ENCODE assay signal across 23 cellular contexts in genomic region chr6:108626777-108627176, GRCh38.
"Had no signal": no experiment of that assay in that cellular context is flagged by ENCODE, and none has a peak within 500 bp of the region (broad histone marks: within the 10 kb centered on the region; RNA-seq: fewer than 3 reads in every experiment).

No MANE protein-coding gene starts in this region.

- H3K4me3 ChIP-seq: left lung, mucosa of descending colon, prostate gland, skin epidermis, suprapubic skin, transverse colon, uterus had no signal

- H3K27me3 Mint-ChIP-seq: activated CD4-positive, alpha-beta T cell treated with anti-CD3 and anti-CD28 coated beads, Interleukin-2, amount 10 ng/mL, durations not matched to agents 7 days and 5 days; activated T-cell treated with anti-CD3 and anti-CD28 coated beads, Interleukin-2, amount 50 U/mL, for 24 hours; brain; naive thymus-derived CD4-positive, alpha-beta T cell; stimulated activated naive CD8-positive, alpha-beta T cell treated with anti-CD3 and anti-CD28 coated beads, Interleukin-15, Interleukin-2, amounts not matched to agents 100 ng/mL and 50 ng/mL, for 24 hours had no signal

- H3K27ac ChIP-seq: left lung, prostate gland, skin epidermis, suprapubic skin, transverse colon, uterus had no signal

- H3K4me1 ChIP-seq: prostate gland had no signal

- H3K9me3 ChIP-seq: left lung, mucosa of descending colon, prostate gland, suprapubic skin, transverse colon, uterus had no signal

- H3K9me3 Mint-ChIP-seq: activated CD4-positive, alpha-beta T cell treated with anti-CD3 and anti-CD28 coated beads, Interleukin-2, amount 10 ng/mL, durations not matched to agents 7 days and 5 days; activated naive CD4-positive, alpha-beta T cell treated with anti-CD3 and anti-CD28 coated beads for 36 hours; activated T-cell treated with anti-CD3 and anti-CD28 coated beads, Interleukin-2, amount 50 U/mL, for 24 hours; brain; naive thymus-derived CD4-positive, alpha-beta T cell; stimulated activated naive CD8-positive, alpha-beta T cell treated with anti-CD3 and anti-CD28 coated beads, Interleukin-15, Interleukin-2, amounts not matched to agents 100 ng/mL and 50 ng/mL, for 24 hours had no signal

- ATAC-seq: activated CD8-positive, alpha-beta T cell treated with anti-CD3 and anti-CD28 coated beads, Interleukin-2, amount 10 ng/mL, durations not matched to agents 7 days and 5 days; left lung; mucosa of descending colon; naive thymus-derived CD4-positive, alpha-beta T cell; right cardiac atrium had no signal

- H3K27me3 ChIP-seq: left lung, suprapubic skin, transverse colon, uterus had no signal

- H3K27ac Mint-ChIP-seq: activated CD4-positive, alpha-beta T cell treated with anti-CD3 and anti-CD28 coated beads, Interleukin-2, amount 10 ng/mL, durations not matched to agents 7 days and 5 days; activated CD8-positive, alpha-beta T cell treated with anti-CD3 and anti-CD28 coated beads, Interleukin-2, amount 10 ng/mL, durations not matched to agents 7 days and 5 days; activated naive CD4-positive, alpha-beta T cell treated with anti-CD3 and anti-CD28 coated beads for 36 hours; activated T-cell treated with anti-CD3 and anti-CD28 coated beads, Interleukin-2, amount 50 U/mL, for 24 hours; naive thymus-derived CD4-positive, alpha-beta T cell; stimulated activated naive CD8-positive, alpha-beta T cell treated with anti-CD3 and anti-CD28 coated beads, Interleukin-15, Interleukin-2, amounts not matched to agents 100 ng/mL and 50 ng/mL, for 24 hours had no signal

- H3K4me3 Mint-ChIP-seq: activated CD4-positive, alpha-beta T cell treated with anti-CD3 and anti-CD28 coated beads, Interleukin-2, amount 10 ng/mL, durations not matched to agents 7 days and 5 days; activated CD8-positive, alpha-beta T cell treated with anti-CD3 and anti-CD28 coated beads, Interleukin-2, amount 10 ng/mL, durations not matched to agents 7 days and 5 days; activated naive CD4-positive, alpha-beta T cell treated with anti-CD3 and anti-CD28 coated beads for 36 hours; activated T-cell treated with anti-CD3 and anti-CD28 coated beads, Interleukin-2, amount 50 U/mL, for 24 hours; brain; naive thymus-derived CD4-positive, alpha-beta T cell; stimulated activated naive CD8-positive, alpha-beta T cell treated with anti-CD3 and anti-CD28 coated beads, Interleukin-15, Interleukin-2, amounts not matched to agents 100 ng/mL and 50 ng/mL, for 24 hours had no signal

- H3K36me3 ChIP-seq: left lung, prostate gland, suprapubic skin, transverse colon, uterus had no signal

- DNase-seq: activated CD4-positive, alpha-beta T cell treated with anti-CD3 and anti-CD28 coated beads, Interleukin-2, amount 10 ng/mL, durations not matched to agents 7 days and 5 days; activated CD8-positive, alpha-beta T cell treated with anti-CD3 and anti-CD28 coated beads, Interleukin-2, amount 10 ng/mL, durations not matched to agents 7 days and 5 days; activated naive CD4-positive, alpha-beta T cell treated with anti-CD3 and anti-CD28 coated beads for 36 hours; activated T-cell treated with anti-CD3 and anti-CD28 coated beads, Interleukin-2, amount 50 U/mL, for 24 hours; caudate nucleus; foreskin melanocyte; hypothalamus; islet precursor cell; left lung; mucosa of descending colon; naive thymus-derived CD4-positive, alpha-beta T cell; right cardiac atrium; stimulated activated CD4-positive, alpha-beta T cell treated with anti-CD3 and anti-CD28 coated beads, Interleukin-15, amount 100 ng/mL, for 24 hours; stimulated activated CD4-positive, alpha-beta T cell treated with anti-CD3 and anti-CD28 coated beads, Interleukin-2, amount 100 ng/mL, for 48 hours; T-helper 1 cell; T1000; transverse colon; uterus had no signal
